Comparison of ENCODE assay signal across 12 cellular contexts in the genomic region with DNA sequence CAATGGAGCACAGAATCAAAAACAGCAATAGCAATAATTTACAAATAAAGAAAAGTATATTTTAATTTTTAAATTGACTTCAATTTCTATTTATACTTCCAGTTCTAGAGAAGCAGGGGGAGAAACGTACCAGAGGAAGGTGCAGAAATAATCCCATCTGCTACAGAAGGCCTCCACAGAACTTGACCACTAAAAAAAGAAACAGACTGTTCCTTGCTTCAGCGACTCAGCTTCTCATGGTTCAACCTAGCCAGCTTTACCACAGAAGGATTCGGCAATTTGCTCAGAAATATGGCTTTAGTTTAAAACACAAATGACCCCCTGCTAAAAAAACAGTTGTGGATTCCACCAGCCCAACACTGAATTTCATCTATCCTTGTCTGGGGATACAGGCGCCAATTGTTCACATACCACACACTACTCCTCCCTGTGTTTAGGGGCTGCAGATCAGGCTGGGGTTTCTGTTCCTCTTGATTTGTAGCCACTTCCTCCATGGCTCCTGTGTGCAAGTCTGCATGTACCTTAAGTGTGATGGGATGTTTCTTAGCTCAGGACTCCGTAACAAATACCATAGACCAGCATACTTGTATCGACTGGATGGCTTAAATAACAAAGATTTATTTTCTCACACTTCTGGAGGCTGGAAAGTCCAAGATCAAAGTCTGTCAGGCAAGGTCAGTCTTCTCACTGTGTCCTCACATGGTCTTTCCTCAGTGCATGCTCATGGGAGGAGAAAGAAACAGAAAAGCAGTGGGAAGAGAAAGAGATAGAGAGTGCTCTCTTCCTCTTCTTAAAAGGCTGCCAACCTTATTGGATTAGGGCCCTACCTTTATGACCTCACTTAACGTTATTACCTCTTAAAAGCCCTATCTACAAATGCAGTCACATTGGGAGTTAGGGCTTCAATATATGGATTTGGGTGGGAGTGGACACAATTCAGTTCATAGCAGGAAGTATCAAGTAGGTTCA.
DNase-seq lines count a peak whose midpoint lies in the region; ATAC-seq and TF ChIP-seq lines count a peak whose summit lies in the region.
"Had no signal": no experiment of that assay in that cellular context is flagged by ENCODE, and none has a peak within 500 bp of the region (broad histone marks: within the 10 kb centered on the region; RNA-seq: fewer than 3 reads in every experiment).

No MANE protein-coding gene starts in this region.

- no peaks in the 10 kb centered on the region for H3F3A ChIP-seq in smooth muscle cell (ENCODE audit: low read depth)

- POLR2A ChIA-PET in OCI-LY7 (lab: Charles Lee), result no interaction called here

- no peaks in the 10 kb centered on the region for H3K9me2 ChIP-seq in OCI-LY7 (ENCODE audit: insufficient read depth, low read length)

- intact Hi-C loops in OCI-LY7 (cut with micrococcal nuclease; ENCODE audit: unreplicated experiment), result loop anchor here (5.0 kb wide), 1 partner anchor 81 kb away; the partner anchor contains the start of gene AMOT

- BruUV-seq in OCI-LY7 (replicated peaks; lab: Mats Ljungman, UMichigan), result no TSS peak

- in situ Hi-C loops in GM13977 (cut with MboI; ENCODE audit: low pct_unique_long_range_greater_than_20kb, low sequenced_read_pairs, unreplicated experiment), result no loop called here

- 90% methylated on average over 7 of the region's 7 CpGs for WGBS in smooth muscle cell (ENCODE audit: low lambda C conversion rate)

- no peak overlapping the region for H3K4me3 ChIP-seq in OCI-LY7 (ENCODE audit: low read depth, low read length, poor library complexity, severe bottlenecking)
- no peak overlapping the region for H3K4me3 ChIP-seq in smooth muscle cell

- CTCF ChIA-PET in OCI-LY7 (lab: Charles Lee; ENCODE audit: unreplicated experiment), result interaction anchor here (0.6 kb wide), 1 partner anchor 937 kb away, joined by 3 read pairs; no protein-coding TSS in a partner anchor

- TF ChIP-seq CTCF in GM13977 (IDR thresholded peaks at IDR 0.05; ENCODE audit: extremely low read depth, insufficient read depth, missing control alignments) (no peak), GM20000 (IDR thresholded peaks at IDR 0.05; ENCODE audit: extremely low read depth, missing control alignments) (no peak), OCI-LY7 (conservative IDR thresholded peaks at IDR 0.05; ENCODE audit: low read length) (no peak), smooth muscle cell (IDR thresholded peaks at IDR 0.05; ENCODE audit: borderline replicate concordance, insufficient read depth, poor library complexity, severe bottlenecking) (no peak)

- H2AFZ ChIP-seq in OCI-LY7 (ENCODE audit: low read length) (peak overlapping the region; percentile 67), smooth muscle cell (ENCODE audit: low read depth) (no peak overlapping the region)

- H3K36me3 ChIP-seq in OCI-LY7 (ENCODE audit: insufficient read depth, low read length) (no peaks in the 10 kb centered on the region), smooth muscle cell (ENCODE audit: low read depth) (no peaks in the 10 kb centered on the region)

- no peaks in the 10 kb centered on the region for H4K20me1 ChIP-seq in OCI-LY7 (ENCODE audit: insufficient read depth, low read length)
- no peaks in the 10 kb centered on the region for H4K20me1 ChIP-seq in smooth muscle cell (ENCODE audit: low read depth)

- H3K27ac ChIP-seq in OCI-LY7 (ENCODE audit: low read depth, low read length, poor library complexity, severe bottlenecking), result peak overlapping the region; percentile 62
- H3K27ac ChIP-seq in smooth muscle cell (ENCODE audit: low read depth), result no peak overlapping the region

- H3K9me3 ChIP-seq in OCI-LY7 (ENCODE audit: low read length) (no peaks in the 10 kb centered on the region), smooth muscle cell (replicated peaks; ENCODE audit: low read depth) (no peaks in the 10 kb centered on the region)
- H3K9me3 ChIP-seq: Caco-2 had no signal

- ATAC-seq in HG03064 (IDR thresholded peaks at IDR 0.05; ENCODE audit: low read depth, unreplicated experiment) (peak; percentile 80), SK-N-SH treated with all-trans-retinoic acid at 6 μM for 48 hours (no peak)
- ATAC-seq: T-helper 17 cell had no signal

- H3K4me1 ChIP-seq in OCI-LY7 (ENCODE audit: insufficient read depth, low read length, poor library complexity, severe bottlenecking) (peaks cover 24% of the 10 kb centered on the region), smooth muscle cell (ENCODE audit: low read depth) (no peaks in the 10 kb centered on the region)
- H3K4me1 ChIP-seq: Caco-2 had no signal

- DNase-seq in GM13977 (ENCODE audit: low spot score) (peak; percentile 21), GM20000 (ENCODE audit: low spot score) (peak; percentile 27), OCI-LY7 (ENCODE audit: low spot score) (peak; percentile 55), SK-N-DZ (ENCODE audit: low spot score) (no peak), smooth muscle cell (lab: John Stamatoyannopoulos, UW; ENCODE audit: unreplicated experiment) (no peak)
- no peak for DNase-seq in effector CD8-positive, alpha-beta T cell (lab: John Stamatoyannopoulos, UW)
- DNase-seq: Caco-2; effector CD4-positive, alpha-beta T cell; NCI-H2171 treated with DMSO at 0.1 percent for 48 hours; T-helper 17 cell had no signal

- H3K9ac ChIP-seq in smooth muscle cell (ENCODE audit: low read depth), result no peak overlapping the region

- peak overlapping the region; percentile 66 for H3K4me2 ChIP-seq in OCI-LY7 (ENCODE audit: low read length)
- H3K4me2 ChIP-seq in smooth muscle cell, result no peak overlapping the region

- no peaks in the 10 kb centered on the region for H3K27me3 ChIP-seq in smooth muscle cell (ENCODE audit: low read depth)

- H3K79me2 ChIP-seq in OCI-LY7 (ENCODE audit: insufficient read depth, low read depth, low read length) (no peaks in the 10 kb centered on the region), smooth muscle cell (ENCODE audit: low read depth) (no peaks in the 10 kb centered on the region)

TF ChIP-seq in SK-N-SH treated with all-trans-retinoic acid at 6 μM for 48 hours, 23 proteins besides CTCF, POLR2A, EP300 and RAD21 (continues in another document):
- TF ChIP-seq CREB5 (CRISPR knock-in tag; IDR thresholded peaks at IDR 0.05; ENCODE audit: low read depth) (no peak), PPARA (CRISPR knock-in tag; IDR thresholded peaks at IDR 0.05; ENCODE audit: borderline replicate concordance) (no peak), ARNTL (CRISPR knock-in tag; IDR thresholded peaks at IDR 0.05; ENCODE audit: borderline replicate concordance, low read depth) (no peak), RARB (CRISPR knock-in tag; IDR thresholded peaks at IDR 0.05) (no peak), ZFP30 (CRISPR knock-in tag; IDR thresholded peaks at IDR 0.05) (no peak), ZC3H10 (CRISPR knock-in tag; IDR thresholded peaks at IDR 0.05) (no peak), TCF4 (CRISPR knock-in tag; IDR thresholded peaks at IDR 0.05; ENCODE audit: borderline replicate concordance) (no peak), OSR1 (CRISPR knock-in tag; IDR thresholded peaks at IDR 0.05) (no peak), CSDC2 (CRISPR knock-in tag; IDR thresholded peaks at IDR 0.05) (no peak), ZFP3 (CRISPR knock-in tag; IDR thresholded peaks at IDR 0.05) (no peak), PATZ1 (CRISPR knock-in tag; IDR thresholded peaks at IDR 0.05; ENCODE audit: borderline replicate concordance) (no peak), BACH2 (CRISPR knock-in tag; IDR thresholded peaks at IDR 0.05; ENCODE audit: borderline replicate concordance) (no peak)

Comparison
In these comparisons a context has a peak if more than half of its experiments do, and no peak if none do; other contexts are left out.
1. DNase-seq: peak in GM13977 (single experiment), GM20000 (single experiment) and OCI-LY7 (single experiment); none in effector CD8-positive, alpha-beta T cell (single experiment), SK-N-DZ (single experiment) and smooth muscle cell (single experiment).